Comparison of ENCODE assay signal across 34 cellular contexts in the genomic region with DNA sequence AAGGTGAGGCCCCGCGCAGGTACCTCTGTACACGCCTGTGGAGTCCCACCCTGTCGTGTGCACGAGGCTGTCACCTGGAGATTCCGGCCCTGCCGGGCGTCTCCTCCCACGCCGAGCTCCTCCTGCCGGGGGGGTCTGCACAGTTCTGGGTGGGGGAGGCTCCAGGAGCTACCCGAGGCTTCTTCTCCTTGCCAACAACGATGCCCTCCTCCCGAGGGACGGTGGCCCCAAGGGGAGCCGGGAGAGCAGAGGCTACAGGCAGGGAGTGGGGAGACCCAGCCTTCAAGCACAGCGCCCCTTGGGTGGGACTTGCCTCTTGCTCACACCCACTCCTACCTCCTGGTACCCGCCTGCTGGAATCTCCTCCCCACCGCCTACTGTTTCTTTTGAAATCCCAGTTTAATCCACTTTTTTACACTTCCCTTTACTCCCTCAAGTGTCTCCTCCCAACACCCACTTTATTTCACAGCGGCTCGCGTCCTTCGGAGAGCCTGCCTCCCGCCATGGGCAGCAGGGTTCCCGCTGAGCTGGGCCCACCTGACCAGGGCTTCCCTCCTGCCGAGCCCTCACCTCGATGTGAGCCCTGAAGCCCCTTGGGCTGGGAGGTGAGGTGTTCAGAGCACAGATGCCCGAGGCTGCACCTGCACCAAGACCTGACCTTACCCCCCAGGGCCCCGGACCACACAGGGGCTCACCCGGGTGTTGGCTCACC.
DNase-seq lines count a peak whose midpoint lies in the region; ATAC-seq and TF ChIP-seq lines count a peak whose summit lies in the region.
"Had no signal": no experiment of that assay in that cellular context is flagged by ENCODE, and none has a peak within 500 bp of the region (broad histone marks: within the 10 kb centered on the region; RNA-seq: fewer than 3 reads in every experiment).

No MANE protein-coding gene starts in this region.

- CTCF ChIA-PET in RWPE1 (lab: Yijun Ruan, JAX): no interaction called here

- POLR2A ChIA-PET in RWPE1 (lab: Yijun Ruan, JAX; ENCODE audit: low non-redundant PET): no interaction called here

- no peaks in the 10 kb centered on the region for H3K36me3 Mint-ChIP-seq in activated T-cell treated with anti-CD3 and anti-CD28 coated beads, Interleukin-2, amount 50 U/mL, for 72 hours (ENCODE audit: insufficient read depth in 2 of 2)
- H3K36me3 Mint-ChIP-seq: activated naive CD8-positive, alpha-beta T cell treated with anti-CD3 and anti-CD28 coated beads, Interleukin-2, amount 10 ng/mL, durations not matched to agents 7 days and 5 days; CD8-positive, alpha-beta T cell; naive thymus-derived CD4-positive, alpha-beta T cell; stimulated activated naive B cell treated with anti-CD40 and anti-IgM and Interleukin-4, amounts not matched to agents 10 μg/mL and 1 μg/mL and 100 μg/mL, for 72 hours had no signal

- no peaks in the 10 kb centered on the region for H3K27me3 ChIP-seq in right atrium auricular region
- H3K27me3 ChIP-seq: ascending aorta, vagina had no signal

- DNase-seq in cardiac septum (ENCODE audit: low spot score) (peak; percentile 57), right atrium auricular region (ENCODE audit: low spot score) (no peak), ecto neural progenitor cell (ENCODE audit: low spot score) (peak; percentile 43), putamen (ENCODE audit: low spot score) (peak; percentile 65), KBM-7 (no peak), RWPE1 (ENCODE audit: low spot score) (no peak), activated T-cell treated with anti-CD3 and anti-CD28 coated beads for 4 hours (no peak)
- no peak for DNase-seq in activated T-cell treated with anti-CD3 and anti-CD28 coated beads, Interleukin-2, amount 50 U/mL, for 72 hours
- DNase-seq: activated CD4-positive, alpha-beta T cell treated with anti-CD3 and anti-CD28 coated beads for 36 hours; activated CD8-positive, alpha-beta T cell treated with anti-CD3 and anti-CD28 coated beads for 36 hours; activated gamma-delta T cell treated with Interleukin-2 at 50 U/mL for 16 hours; activated naive CD8-positive, alpha-beta T cell treated with anti-CD3 and anti-CD28 coated beads, Interleukin-2, amount 10 ng/mL, durations not matched to agents 7 days and 5 days; cortex of kidney; EL; foreskin fibroblast; KG1; midbrain; NCI-H2029 treated with DMSO at 0.1 percent for 48 hours; NCI-H226; NCI-H526 treated with DMSO at 0.1 percent for 48 hours; PC-3; SHP77 treated with DMSO at 0.1 percent for 48 hours; stimulated activated CD4-positive, alpha-beta T cell treated with anti-CD3 and anti-CD28 coated beads, Interleukin-15, amount 100 ng/mL, for 24 hours; stimulated activated naive B cell treated with anti-CD40 and anti-IgM and Interleukin-4, amounts not matched to agents 10 μg/mL and 1 μg/mL and 100 μg/mL, for 72 hours had no signal

- no peaks in the 10 kb centered on the region for H3K4me1 ChIP-seq in right atrium auricular region
- H3K4me1 ChIP-seq: A549, ascending aorta, esophagus muscularis mucosa, heart left ventricle, prostate gland, vagina had no signal

- intact Hi-C loops in cardiac septum (cut with DNase I): no loop called here

- in situ Hi-C loops in KBM-7 (cut with MboI; ENCODE audit: low pct_unique_long_range_greater_than_20kb, low sequenced_read_pairs): no loop called here

- H3K27me3 Mint-ChIP-seq in activated T-cell treated with anti-CD3 and anti-CD28 coated beads, Interleukin-2, amount 50 U/mL, for 72 hours (ENCODE audit: low read depth): peaks cover 60% of the 10 kb centered on the region

- TF ChIP-seq CTCF in right atrium auricular region (IDR thresholded peaks at IDR 0.05): no peak
- TF ChIP-seq CTCF in RWPE1 (conservative IDR thresholded peaks at IDR 0.05; ENCODE audit: low read depth): no peak

- no peak overlapping the region for H3K27ac ChIP-seq in right atrium auricular region
- no peak overlapping the region for H3K27ac ChIP-seq in RWPE1
- H3K27ac ChIP-seq: A549, ascending aorta, esophagus muscularis mucosa, heart left ventricle, HL-60, prostate gland, vagina had no signal

- no peak overlapping the region for H3K4me3 ChIP-seq in right atrium auricular region
- H3K4me3 ChIP-seq: A549, ascending aorta, esophagus muscularis mucosa, GM23338, heart left ventricle, prostate gland, vagina had no signal

- H3K4me1 Mint-ChIP-seq in activated T-cell treated with anti-CD3 and anti-CD28 coated beads, Interleukin-2, amount 50 U/mL, for 72 hours (ENCODE audit: low read depth): peaks cover 8% of the 10 kb centered on the region
- H3K4me1 Mint-ChIP-seq: GM23338 had no signal

- no peaks in the 10 kb centered on the region for H3K36me3 ChIP-seq in right atrium auricular region
- H3K36me3 ChIP-seq: ascending aorta, esophagus muscularis mucosa, heart left ventricle, prostate gland, vagina had no signal

- no peak overlapping the region for H3K27ac Mint-ChIP-seq in activated T-cell treated with anti-CD3 and anti-CD28 coated beads, Interleukin-2, amount 50 U/mL, for 72 hours
- H3K27ac Mint-ChIP-seq: activated CD4-positive, alpha-beta T cell treated with anti-CD3 and anti-CD28 coated beads for 36 hours; activated CD8-positive, alpha-beta T cell treated with anti-CD3 and anti-CD28 coated beads for 36 hours; activated naive CD8-positive, alpha-beta T cell treated with anti-CD3 and anti-CD28 coated beads, Interleukin-2, amount 10 ng/mL, durations not matched to agents 7 days and 5 days; CD8-positive, alpha-beta T cell; GM23338; naive thymus-derived CD4-positive, alpha-beta T cell; stimulated activated naive B cell treated with anti-CD40 and anti-IgM and Interleukin-4, amounts not matched to agents 10 μg/mL and 1 μg/mL and 100 μg/mL, for 72 hours had no signal

- no peaks in the 10 kb centered on the region for H3K9me3 ChIP-seq in right atrium auricular region
- H3K9me3 ChIP-seq: A549, ascending aorta, esophagus muscularis mucosa, heart left ventricle, prostate gland, vagina had no signal

- no peak for ATAC-seq in activated T-cell treated with anti-CD3 and anti-CD28 coated beads, Interleukin-2, amount 50 U/mL, for 72 hours (replicated peaks in 1 of 2)
- ATAC-seq: A549; activated CD4-positive, alpha-beta T cell treated with anti-CD3 and anti-CD28 coated beads for 36 hours; activated CD8-positive, alpha-beta T cell treated with anti-CD3 and anti-CD28 coated beads for 36 hours; CD8-positive, alpha-beta T cell; GM23338; heart left ventricle; naive thymus-derived CD4-positive, alpha-beta T cell; PC-3; stimulated activated naive B cell treated with anti-CD40 and anti-IgM and Interleukin-4, amounts not matched to agents 10 μg/mL and 1 μg/mL and 100 μg/mL, for 72 hours had no signal

- no peak overlapping the region for H3K4me3 Mint-ChIP-seq in activated T-cell treated with anti-CD3 and anti-CD28 coated beads, Interleukin-2, amount 50 U/mL, for 72 hours
- H3K4me3 Mint-ChIP-seq: activated CD4-positive, alpha-beta T cell treated with anti-CD3 and anti-CD28 coated beads for 36 hours; activated CD8-positive, alpha-beta T cell treated with anti-CD3 and anti-CD28 coated beads for 36 hours; activated naive CD8-positive, alpha-beta T cell treated with anti-CD3 and anti-CD28 coated beads, Interleukin-2, amount 10 ng/mL, durations not matched to agents 7 days and 5 days; CD8-positive, alpha-beta T cell; GM23338; naive thymus-derived CD4-positive, alpha-beta T cell; stimulated activated naive B cell treated with anti-CD40 and anti-IgM and Interleukin-4, amounts not matched to agents 10 μg/mL and 1 μg/mL and 100 μg/mL, for 72 hours had no signal

- H3K9me3 Mint-ChIP-seq in activated T-cell treated with anti-CD3 and anti-CD28 coated beads, Interleukin-2, amount 50 U/mL, for 72 hours: no peaks in the 10 kb centered on the region
- H3K9me3 Mint-ChIP-seq: activated CD8-positive, alpha-beta T cell treated with anti-CD3 and anti-CD28 coated beads for 36 hours; activated naive CD8-positive, alpha-beta T cell treated with anti-CD3 and anti-CD28 coated beads, Interleukin-2, amount 10 ng/mL, durations not matched to agents 7 days and 5 days; CD8-positive, alpha-beta T cell; stimulated activated naive B cell treated with anti-CD40 and anti-IgM and Interleukin-4, amounts not matched to agents 10 μg/mL and 1 μg/mL and 100 μg/mL, for 72 hours had no signal

Comparison
In these comparisons a context has a peak if more than half of its experiments do, and no peak if none do; other contexts are left out.
1. DNase-seq: peak in cardiac septum (single experiment), ecto neural progenitor cell (single experiment) and putamen (single experiment); none in right atrium auricular region (single experiment), activated T-cell treated with anti-CD3 and anti-CD28 coated beads, Interleukin-2, amount 50 U/mL, for 72 hours (0 of 2), KBM-7 (single experiment), RWPE1 (single experiment) and activated T-cell treated with anti-CD3 and anti-CD28 coated beads for 4 hours (single experiment).